In the genomic region with DNA sequence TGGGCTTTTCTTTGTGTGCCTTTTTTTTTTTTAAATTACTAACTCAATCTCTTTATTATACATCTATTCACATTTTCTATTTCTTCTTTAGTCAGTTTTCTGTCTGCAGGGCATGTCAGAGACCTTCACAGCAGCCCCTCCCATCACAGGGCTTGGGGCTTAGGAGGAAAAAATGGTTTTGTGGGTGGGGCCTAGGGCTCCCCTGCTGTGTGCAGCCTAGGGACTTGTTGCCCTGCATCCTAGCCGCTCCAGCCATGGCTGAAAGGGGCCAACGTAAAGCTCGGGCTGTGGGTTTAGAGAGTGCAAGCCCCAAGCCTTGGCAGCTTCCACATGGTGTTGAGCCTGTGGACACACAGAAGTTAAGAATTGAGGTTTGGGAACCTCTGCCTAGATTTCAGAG, we compare ENCODE assay signal across 1 cellular context.
TF ChIP-seq lines count a peak whose summit lies in the region.

No MANE protein-coding gene starts in this region.

TF ChIP-seq in WTC11, 78 proteins besides CTCF, POLR2A, EP300 and RAD21 (continued from another document):
- TF ChIP-seq ZNF532 (CRISPR knock-in tag; IDR thresholded peaks at IDR 0.05; ENCODE audit: borderline replicate concordance) (no peak), SOX15 (CRISPR knock-in tag; IDR thresholded peaks at IDR 0.05) (no peak), ZNF219 (CRISPR knock-in tag; IDR thresholded peaks at IDR 0.05; ENCODE audit: borderline replicate concordance) (no peak), ZNF138 (CRISPR knock-in tag; conservative IDR thresholded peaks at IDR 0.05) (no peak), ZMAT4 (CRISPR knock-in tag; IDR thresholded peaks at IDR 0.05) (no peak)
- TF ChIP-seq, protein P1, sequence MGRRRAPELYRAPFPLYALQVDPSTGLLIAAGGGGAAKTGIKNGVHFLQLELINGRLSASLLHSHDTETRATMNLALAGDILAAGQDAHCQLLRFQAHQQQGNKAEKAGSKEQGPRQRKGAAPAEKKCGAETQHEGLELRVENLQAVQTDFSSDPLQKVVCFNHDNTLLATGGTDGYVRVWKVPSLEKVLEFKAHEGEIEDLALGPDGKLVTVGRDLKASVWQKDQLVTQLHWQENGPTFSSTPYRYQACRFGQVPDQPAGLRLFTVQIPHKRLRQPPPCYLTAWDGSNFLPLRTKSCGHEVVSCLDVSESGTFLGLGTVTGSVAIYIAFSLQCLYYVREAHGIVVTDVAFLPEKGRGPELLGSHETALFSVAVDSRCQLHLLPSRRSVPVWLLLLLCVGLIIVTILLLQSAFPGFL (CRISPR knock-in tag; IDR thresholded peaks at IDR 0.05; ENCODE audit: borderline replicate concordance) = no peak
